Comparison of ENCODE assay signal across 1 cellular context in genomic region chr7:34916267-34916666, GRCh38.
TF ChIP-seq lines count a peak whose summit lies in the region.

No MANE protein-coding gene starts in this region.

TF ChIP-seq in GM12878, 131 proteins besides CTCF, POLR2A, EP300 and RAD21 (continued from another document):
- TF ChIP-seq ZNF592 (IDR thresholded peaks at IDR 0.05) (no peak), CHD1 (IDR thresholded peaks at IDR 0.05; ENCODE audit: low read depth, low read length) (no peak), CUX1 (IDR thresholded peaks at IDR 0.05; ENCODE audit: insufficient replicate concordance, low read depth, low read length) (no peak), POU2F2 (IDR thresholded peaks at IDR 0.05; ENCODE audit: borderline replicate concordance, low read depth, low read length) (no peak), JUNB (IDR thresholded peaks at IDR 0.05) (no peak), TCF7 (IDR thresholded peaks at IDR 0.05; ENCODE audit: borderline replicate concordance) (no peak), SREBF1 (IDR thresholded peaks at IDR 0.05; ENCODE audit: low read length) (no peak)
